Comparison of ENCODE assay signal across 22 cellular contexts in the genomic region with DNA sequence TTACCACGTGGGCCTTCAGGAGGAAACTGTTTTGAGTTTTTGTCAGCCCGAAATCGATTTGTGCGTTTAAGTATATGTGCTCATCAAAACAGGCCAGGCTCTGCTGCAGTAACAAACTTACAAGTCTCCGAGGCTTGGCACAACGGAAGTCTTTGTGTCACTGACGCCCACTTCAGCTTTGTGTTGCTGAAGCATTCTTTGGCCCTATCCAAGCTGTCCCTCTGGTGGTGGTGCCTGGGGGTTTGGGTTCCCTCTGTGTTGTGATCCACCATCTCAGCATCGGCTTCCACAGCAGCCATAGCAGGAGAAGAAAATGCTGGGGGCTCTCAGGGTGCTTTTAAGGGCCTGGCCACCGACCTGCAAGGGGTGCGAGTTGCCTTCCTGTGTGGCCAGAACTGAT.
"Had no signal": no experiment of that assay in that cellular context is flagged by ENCODE, and none has a peak within 500 bp of the region (broad histone marks: within the 10 kb centered on the region; RNA-seq: fewer than 3 reads in every experiment).

No MANE protein-coding gene starts in this region.

- H2AFZ ChIP-seq: parathyroid adenoma had no signal

- H3K4me3 ChIP-seq: lung, psoas muscle, right lobe of liver, testis, tibial nerve, upper lobe of right lung, vagina had no signal

- H3K4me3 Mint-ChIP-seq: naive B cell; nephron; stimulated activated memory B cell treated with anti-CD40 and anti-IgM and Interleukin-4, amounts not matched to agents 10 μg/mL and 1 μg/mL and 100 μg/mL, for 72 hours; stimulated activated naive CD8-positive, alpha-beta T cell treated with anti-CD3 and anti-CD28 coated beads, Interleukin-15, Interleukin-2, amounts not matched to agents 100 ng/mL and 50 ng/mL, for 24 hours had no signal

- H3K9ac ChIP-seq: parathyroid adenoma had no signal

- H3K27ac Mint-ChIP-seq: stimulated activated memory B cell treated with anti-CD40 and anti-IgM and Interleukin-4, amounts not matched to agents 10 μg/mL and 1 μg/mL and 100 μg/mL, for 72 hours; stimulated activated naive CD8-positive, alpha-beta T cell treated with anti-CD3 and anti-CD28 coated beads, Interleukin-15, Interleukin-2, amounts not matched to agents 100 ng/mL and 50 ng/mL, for 24 hours had no signal

- H3K9me3 Mint-ChIP-seq: naive B cell; nephron; stimulated activated memory B cell treated with anti-CD40 and anti-IgM and Interleukin-4, amounts not matched to agents 10 μg/mL and 1 μg/mL and 100 μg/mL, for 72 hours; stimulated activated naive CD8-positive, alpha-beta T cell treated with anti-CD3 and anti-CD28 coated beads, Interleukin-15, Interleukin-2, amounts not matched to agents 100 ng/mL and 50 ng/mL, for 24 hours had no signal

- H3K4me1 ChIP-seq: psoas muscle, testis had no signal

- H3K9me3 ChIP-seq: psoas muscle, right lobe of liver, testis, tibial nerve, upper lobe of right lung, vagina had no signal

- H3K79me2 ChIP-seq: parathyroid adenoma had no signal

- H3K27me3 Mint-ChIP-seq: naive B cell; stimulated activated memory B cell treated with anti-CD40 and anti-IgM and Interleukin-4, amounts not matched to agents 10 μg/mL and 1 μg/mL and 100 μg/mL, for 72 hours; stimulated activated naive CD8-positive, alpha-beta T cell treated with anti-CD3 and anti-CD28 coated beads, Interleukin-15, Interleukin-2, amounts not matched to agents 100 ng/mL and 50 ng/mL, for 24 hours had no signal

- H3K27me3 ChIP-seq: foreskin keratinocyte, right lobe of liver, testis, tibial nerve, upper lobe of right lung, vagina had no signal

- ATAC-seq: foreskin keratinocyte; left colon; left ventricle myocardium superior; psoas muscle; right lobe of liver; stimulated activated memory B cell treated with anti-CD40 and anti-IgM and Interleukin-4, amounts not matched to agents 10 μg/mL and 1 μg/mL and 100 μg/mL, for 72 hours; upper lobe of right lung had no signal

- DNase-seq: effector memory CD4-positive, alpha-beta T cell; foreskin keratinocyte; left colon; left ventricle myocardium superior; mesendoderm; naive B cell; occipital lobe; psoas muscle; retina; stimulated activated CD4-positive, alpha-beta T cell treated with anti-CD3 and anti-CD28 coated beads, Interleukin-15, amount 100 ng/mL, for 24 hours; stimulated activated CD4-positive, alpha-beta T cell treated with anti-CD3 and anti-CD28 coated beads, Interleukin-1b, Interleukin-23, amount 100 ng/mL, for 48 hours; stimulated activated CD4-positive, alpha-beta T cell treated with anti-CD3 and anti-CD28 coated beads, Interleukin-4, amount 100 ng/mL, for 24 hours; testis; upper lobe of right lung had no signal

- H3K27ac ChIP-seq: foreskin keratinocyte, parathyroid adenoma, psoas muscle, right lobe of liver, testis, tibial nerve, upper lobe of right lung, vagina had no signal
